Comparison of ENCODE assay signal across 24 cellular contexts in the genomic region with DNA sequence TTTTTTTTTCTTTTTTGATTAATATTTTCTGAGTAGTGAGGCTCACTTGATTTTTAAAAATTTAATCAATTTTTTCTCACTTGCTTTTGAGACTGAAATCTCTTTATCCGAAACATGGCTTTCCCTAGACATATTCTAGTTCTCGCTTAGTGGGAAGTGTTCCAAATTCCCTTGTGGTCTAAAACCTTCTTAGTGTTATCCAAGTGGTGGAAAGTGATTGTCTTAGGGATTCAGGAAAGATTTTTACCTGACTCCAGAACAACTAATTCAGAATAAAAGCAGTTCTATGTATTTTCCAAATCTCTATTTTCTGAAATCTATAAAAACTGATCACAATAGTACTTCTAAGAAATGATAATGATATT.
"Had no signal": no experiment of that assay in that cellular context is flagged by ENCODE, and none has a peak within 500 bp of the region (broad histone marks: within the 10 kb centered on the region; RNA-seq: fewer than 3 reads in every experiment).

No MANE protein-coding gene starts in this region.

- H3K9ac ChIP-seq: parathyroid adenoma had no signal

- H3K9me3 ChIP-seq: gastrocnemius medialis, left lung, neutrophil, stomach, suprapubic skin, tibial nerve had no signal

- H3K79me2 ChIP-seq: parathyroid adenoma had no signal

- H3K4me1 ChIP-seq: breast epithelium, gastrocnemius medialis, left lung, suprapubic skin, tibial nerve had no signal

- H2AFZ ChIP-seq: parathyroid adenoma had no signal

- H3K27ac ChIP-seq: breast epithelium, coronary artery, epithelial cell of prostate, gastrocnemius medialis, left lung, neutrophil, parathyroid adenoma, skin epidermis, stomach, suprapubic skin, tibial nerve had no signal

- H3K27me3 ChIP-seq: breast epithelium, gastrocnemius medialis, left lung, neutrophil, stomach, suprapubic skin, tibial nerve had no signal

- H3K4me3 ChIP-seq: breast epithelium, coronary artery, gastrocnemius medialis, left lung, skin epidermis, stomach, suprapubic skin, tibial nerve had no signal

- H3K36me3 ChIP-seq: breast epithelium, gastrocnemius medialis, left lung, neutrophil, stomach, suprapubic skin, tibial nerve had no signal

- DNase-seq: activated CD4-positive, alpha-beta T cell treated with anti-CD3 and anti-CD28 coated beads for 36 hours; activated CD4-positive, alpha-beta T cell treated with anti-CD3 and anti-CD28 coated beads, Interleukin-2, amount 50 U/mL, for 48 hours; activated CD8-positive, alpha-beta memory T cell treated with anti-CD3 and anti-CD28 coated beads, Interleukin-2, amount 50 U/mL, for 48 hours; activated naive CD4-positive, alpha-beta T cell treated with anti-CD3 and anti-CD28 coated beads, Interleukin-2, amount 50 U/mL, for 16 hours; activated naive CD8-positive, alpha-beta T cell treated with anti-CD3 and anti-CD28 coated beads, Interleukin-2, amount 50 U/mL, for 24 hours; activated T-cell treated with anti-CD3 and anti-CD28 coated beads, Interleukin-2, amount 50 U/mL, for 48 hours; anterior cingulate cortex; gastrocnemius medialis; hippocampal formation; kidney glomerular epithelial cell; left lung; mammary epithelial cell; right cardiac atrium; stimulated activated CD4-positive, alpha-beta T cell treated with anti-CD3 and anti-CD28 coated beads, Interleukin-2, amount 100 ng/mL, for 24 hours; stomach; T-helper 9 cell had no signal
